ENCODE assay signal across 8 cellular contexts in genomic region chr6:41039060-41039998, GRCh38. TPM values are rescaled to one million over a fixed set of nuclear protein-coding genes. Genes with fewer than 3 reads are reported as not detected.
DNase-seq lines count a peak whose midpoint lies in the region; ATAC-seq and TF ChIP-seq lines count a peak whose summit lies in the region.

Gene UNC5CL (minus strand): TSS chr6:41039221. CDS start chr6:41035074, 4,147 bp downstream.

- no peak within 1 kb of the TSS for H2BK120ac ChIP-seq in H9 (ENCODE audit: low read depth, low read length, poor library complexity, severe bottlenecking)

- no peak within 1 kb of the TSS for H3K4me2 ChIP-seq in H9 (ENCODE audit: insufficient read depth, insufficient read length, low read length)

- no peak within 1 kb of the TSS for H2AFZ ChIP-seq in H9 (ENCODE audit: low read length)

- no peak within 1 kb of the TSS for H4K5ac ChIP-seq in H9 (ENCODE audit: insufficient read length, low read depth, low read length)

- no peaks in the 10 kb centered on the region for H3K4me1 ChIP-seq in CD4-positive, CD25-positive, alpha-beta regulatory T cell (ENCODE audit: control insufficient read depth, insufficient read depth, low read length, poor library complexity, severe bottlenecking)
- H3K4me1 ChIP-seq in H9 (ENCODE audit: insufficient read depth, low read length) = no peaks in the 10 kb centered on the region
- peaks cover 0 to 30% (median 2%) of the 10 kb centered on the region in 4 donors for H3K4me1 ChIP-seq in Peyer's patch

- WGBS in H9 (ENCODE audit: extremely low coverage, insufficient read length, low lambda C conversion rate) = no CpG with 5 or more reads among the region's 10 CpGs

- H3K36me3 ChIP-seq in CD4-positive, CD25-positive, alpha-beta regulatory T cell (ENCODE audit: control insufficient read depth, insufficient read depth, low read length) = no peaks in the 10 kb centered on the region
- H3K36me3 ChIP-seq in Peyer's patch = peaks cover 0 to 5% (median 0%) of the 10 kb centered on the region in 3 donors

- intact Hi-C loops in left cardiac atrium (cut with DNase I) = no loop called here

- peaks cover 0 to 2% (median 0%) of the 10 kb centered on the region in 7 donors for H3K9me3 Mint-ChIP-seq in CD4-positive, CD25-positive, alpha-beta regulatory T cell
- H3K9me3 Mint-ChIP-seq in H9 = no peaks in the 10 kb centered on the region; a peak in 1 of 5 replicates
- no peaks in the 10 kb centered on the region for H3K9me3 Mint-ChIP-seq in activated naive CD4-positive, alpha-beta T cell treated with anti-CD3 and anti-CD28 coated beads, Interleukin-2, amount 10 ng/mL, durations not matched to agents 7 days and 5 days

- no peak within 1 kb of the TSS for H3K18ac ChIP-seq in H9 (ENCODE audit: insufficient read length, low read depth, low read length)

- no peaks in the 10 kb centered on the region for H3K23me2 ChIP-seq in H9 (ENCODE audit: insufficient read length, low read depth, low read length, poor library complexity, severe bottlenecking)

- H3K27ac Mint-ChIP-seq in CD4-positive, CD25-positive, alpha-beta regulatory T cell = peak within 1 kb of the TSS in 2 of 3 donors; percentile 42 to 52
- peak within 1 kb of the TSS in 2 of 3 experiments; percentile 4 to 27; a peak in 3 of 7 replicates for H3K27ac Mint-ChIP-seq in H9
- H3K27ac Mint-ChIP-seq in activated naive CD4-positive, alpha-beta T cell treated with anti-CD3 and anti-CD28 coated beads, Interleukin-2, amount 10 ng/mL, durations not matched to agents 7 days and 5 days = no peak within 1 kb of the TSS

- H3K9me3 ChIP-seq in CD4-positive, CD25-positive, alpha-beta regulatory T cell (ENCODE audit: control insufficient read depth in 2 of 2, low read length in 2 of 2) = no peaks in the 10 kb centered on the region
- no peaks in the 10 kb centered on the region for H3K9me3 ChIP-seq in H9 (ENCODE audit: control insufficient read depth, low read depth, low read length)
- H3K9me3 ChIP-seq in Peyer's patch = no peaks in the 10 kb centered on the region

- H3K4me3 Mint-ChIP-seq in CD4-positive, CD25-positive, alpha-beta regulatory T cell = no peak within 1 kb of the TSS
- peak within 1 kb of the TSS in 1 of 2 experiments; percentile 7; a peak in 1 of 5 replicates for H3K4me3 Mint-ChIP-seq in H9
- H3K4me3 Mint-ChIP-seq in activated naive CD4-positive, alpha-beta T cell treated with anti-CD3 and anti-CD28 coated beads, Interleukin-2, amount 10 ng/mL, durations not matched to agents 7 days and 5 days = no peak within 1 kb of the TSS

- H4K91ac ChIP-seq in H9 (ENCODE audit: insufficient read length, low read depth, low read length) = no peak within 1 kb of the TSS

- H4K8ac ChIP-seq in H9 (replicated peaks; ENCODE audit: insufficient read length, low read depth, low read length) = no peak within 1 kb of the TSS

- no peaks in the 10 kb centered on the region for H3K79me2 ChIP-seq in H9 (ENCODE audit: insufficient read depth, low read length)

- H3K56ac ChIP-seq in H9 (ENCODE audit: insufficient read length, low read depth, low read length) = no peak within 1 kb of the TSS

- no peak within 1 kb of the TSS for H3K9ac ChIP-seq in H9 (ENCODE audit: extremely low read depth, insufficient read length, low read length)

- peak; percentile 57 to 65 for ATAC-seq in CD4-positive, CD25-positive, alpha-beta regulatory T cell (ENCODE audit: low read depth in 2 of 2)
- ATAC-seq in left cardiac atrium (peak; percentile 40 to 46), GM21423 (IDR thresholded peaks at IDR 0.05; ENCODE audit: unreplicated experiment) (no peak)

- no peaks in the 10 kb centered on the region for H3K79me1 ChIP-seq in H9 (ENCODE audit: insufficient read depth, low read depth, low read length, poor library complexity, severe bottlenecking)

- H2BK20ac ChIP-seq in H9 (ENCODE audit: low read depth, low read length, poor library complexity, severe bottlenecking) = no peak within 1 kb of the TSS

- H3K4me1 Mint-ChIP-seq in CD4-positive, CD25-positive, alpha-beta regulatory T cell = peaks cover 0 to 5% (median 2%) of the 10 kb centered on the region in 4 donors
- H3K4me1 Mint-ChIP-seq in H9 = peaks cover 12 to 13% of the 10 kb centered on the region in 2 experiments
- peaks cover 13% of the 10 kb centered on the region for H3K4me1 Mint-ChIP-seq in activated naive CD4-positive, alpha-beta T cell treated with anti-CD3 and anti-CD28 coated beads, Interleukin-2, amount 10 ng/mL, durations not matched to agents 7 days and 5 days

- H3K4ac ChIP-seq in H9 (ENCODE audit: low read depth, low read length) = no peak within 1 kb of the TSS

- no peak within 1 kb of the TSS for H3K23ac ChIP-seq in H9 (ENCODE audit: insufficient read length, low read depth, low read length)

- DNase-seq in CD4-positive, CD25-positive, alpha-beta regulatory T cell = peak; percentile 35 to 71 (median 46)
- DNase-seq in H9 (peak; percentile 76), Peyer's patch (peak; percentile 27 to 87 (median 83)), left cardiac atrium (no peak), amniotic stem cell (lab: John Stamatoyannopoulos, UW) (no peak)
- DNase-seq in activated naive CD4-positive, alpha-beta T cell treated with anti-CD3 and anti-CD28 coated beads, Interleukin-2, amount 10 ng/mL, durations not matched to agents 7 days and 5 days = peak; percentile 81
- peak; percentile 72 for DNase-seq in stimulated activated CD4-positive, alpha-beta T cell treated with anti-CD3 and anti-CD28 coated beads, Interleukin-15, amount 100 ng/mL, for 24 hours

- CTCF ChIA-PET in activated naive CD4-positive, alpha-beta T cell treated with anti-CD3 and anti-CD28 coated beads, Interleukin-2, amount 10 ng/mL, durations not matched to agents 7 days and 5 days (lab: Charles Lee) = interaction anchor here (0.7 to 7.4 kb wide), 17 partner anchors 11 to 260 kb away, joined by 3 to 113 read pairs (median 5); no protein-coding TSS in a partner anchor

- H2BK5ac ChIP-seq in H9 (ENCODE audit: insufficient read length, low read length) = no peak within 1 kb of the TSS

- H2BK15ac ChIP-seq in H9 (ENCODE audit: low read depth, low read length) = no peak within 1 kb of the TSS

- H3K27me3 Mint-ChIP-seq in CD4-positive, CD25-positive, alpha-beta regulatory T cell = no peaks in the 10 kb centered on the region
- no peaks in the 10 kb centered on the region; the same call in 1 of the 2 replicates for H3K27me3 Mint-ChIP-seq in H9 (ENCODE audit: low read depth)
- H3K27me3 Mint-ChIP-seq in activated naive CD4-positive, alpha-beta T cell treated with anti-CD3 and anti-CD28 coated beads, Interleukin-2, amount 10 ng/mL, durations not matched to agents 7 days and 5 days = peaks cover 4% of the 10 kb centered on the region

- TF ChIP-seq CTCF in H9 (conservative IDR thresholded peaks at IDR 0.05) (peak; percentile 90), Peyer's patch (IDR thresholded peaks at IDR 0.05) (peak in 5 of 6 experiments; percentile 23 to 94 (median 85))

- H3K4me3 ChIP-seq in CD4-positive, CD25-positive, alpha-beta regulatory T cell (ENCODE audit: low read depth, low read length) = no peak within 1 kb of the TSS
- H3K4me3 ChIP-seq in Peyer's patch = peak within 1 kb of the TSS in 3 of 4 donors; percentile 0 to 53 (median 46)

- H3K36me3 Mint-ChIP-seq in CD4-positive, CD25-positive, alpha-beta regulatory T cell = peaks cover 9% of the 10 kb centered on the region
- H3K36me3 Mint-ChIP-seq in H9 (ENCODE audit: insufficient read depth in 1 of 3, low read depth in 3 of 3) = no peaks in the 10 kb centered on the region
- no peaks in the 10 kb centered on the region for H3K36me3 Mint-ChIP-seq in activated naive CD4-positive, alpha-beta T cell treated with anti-CD3 and anti-CD28 coated beads, Interleukin-2, amount 10 ng/mL, durations not matched to agents 7 days and 5 days

- H3K27me3 ChIP-seq in CD4-positive, CD25-positive, alpha-beta regulatory T cell (ENCODE audit: control insufficient read depth, insufficient read depth, low read length) = no peaks in the 10 kb centered on the region
- H3K27me3 ChIP-seq in H9 (ENCODE audit: insufficient read depth, low read length) = no peaks in the 10 kb centered on the region
- no peaks in the 10 kb centered on the region for H3K27me3 ChIP-seq in Peyer's patch

- no peak within 1 kb of the TSS for H2AK5ac ChIP-seq in H9 (ENCODE audit: insufficient read length, low read length)

- no peak within 1 kb of the TSS for H3K14ac ChIP-seq in H9 (ENCODE audit: insufficient read depth, low read length)

- no peaks in the 10 kb centered on the region for H4K20me1 ChIP-seq in H9 (ENCODE audit: control insufficient read depth, insufficient read depth, insufficient read length)

- no peak within 1 kb of the TSS for H3T11ph ChIP-seq in H9 (ENCODE audit: low read length)

- TF ChIP-seq POLR2A in Peyer's patch (IDR thresholded peaks at IDR 0.05) = peak; percentile 37 to 71

- no peak within 1 kb of the TSS for H3K27ac ChIP-seq in CD4-positive, CD25-positive, alpha-beta regulatory T cell (ENCODE audit: insufficient read depth, low read length, poor library complexity, severe bottlenecking)
- H3K27ac ChIP-seq in H9 (ENCODE audit: insufficient read length, low read depth, low read length) (no peak within 1 kb of the TSS), Peyer's patch (peak within 1 kb of the TSS in 3 of 4 donors; percentile 69 to 88 (median 79))

- H2BK12ac ChIP-seq in H9 (ENCODE audit: insufficient read length, low read depth, low read length) = no peak within 1 kb of the TSS

RNA-seq across cellular contexts. Expression of gene UNC5CL, which starts in this region (rescaled TPM):
- total RNA-seq in CD4-positive, CD25-positive, alpha-beta regulatory T cell = 4.4 TPM
- polyA plus RNA-seq in CD4-positive, CD25-positive, alpha-beta regulatory T cell = under 1 TPM; 0.11 to 0.68 (median 0.20) TPM
- total RNA-seq in H9 (2021) (0.79 and 0.81 TPM in 2 replicates), Peyer's patch (10 to 100 TPM in 3 of 4 donors, 1 to 10 TPM in 1; 8.3 to 34.6 (median 28.4) TPM), left cardiac atrium (under 1 TPM; 0.27 to 0.86 TPM)

Comparison
In these comparisons a context has a peak if more than half of its experiments do, and no peak if none do; other contexts are left out.
1. Peak in DNase-seq in H9; RNA of the gene not detected or under 1 TPM.
2. Peak in ATAC-seq in left cardiac atrium; RNA of the gene not detected or under 1 TPM.
3. DNase-seq: peak in CD4-positive, CD25-positive, alpha-beta regulatory T cell (3 of 3), Peyer's patch (3 of 3), activated naive CD4-positive, alpha-beta T cell treated with anti-CD3 and anti-CD28 coated beads, Interleukin-2, amount 10 ng/mL, durations not matched to agents 7 days and 5 days (single experiment) and stimulated activated CD4-positive, alpha-beta T cell treated with anti-CD3 and anti-CD28 coated beads, Interleukin-15, amount 100 ng/mL, for 24 hours (single experiment); none in left cardiac atrium (single experiment) and amniotic stem cell (single experiment).
4. H3K27ac ChIP-seq: peak in Peyer's patch (3 of 4); none in CD4-positive, CD25-positive, alpha-beta regulatory T cell (single experiment) and H9 (single experiment).